8 cellular contexts compared by ENCODE assay signal in genomic region chr3:14434541-14435151, GRCh38. TPM values are rescaled to one million over a fixed set of nuclear protein-coding genes. Genes with fewer than 3 reads are reported as not detected.
DNase-seq lines count a peak whose midpoint lies in the region; ATAC-seq and TF ChIP-seq lines count a peak whose summit lies in the region.

No MANE protein-coding gene starts in this region.

- H3K36me3 ChIP-seq in left lung (no peaks in the 10 kb centered on the region), tibial artery (no peaks in the 10 kb centered on the region), SJCRH30 (no peaks in the 10 kb centered on the region)

- no peaks in the 10 kb centered on the region for H3K9me3 Mint-ChIP-seq in activated T-cell treated with anti-CD3 and anti-CD28 coated beads, Interleukin-2, amount 50 U/mL, for 24 hours
- no peaks in the 10 kb centered on the region for H3K9me3 Mint-ChIP-seq in activated naive CD8-positive, alpha-beta T cell treated with anti-CD3 and anti-CD28 coated beads for 36 hours

- H3K4me1 ChIP-seq in left lung, result peaks cover 71 to 100% of the 10 kb centered on the region in 2 donors
- peaks cover 0 to 56% (median 46%) of the 10 kb centered on the region in 4 donors for H3K4me1 ChIP-seq in tibial artery
- H3K4me1 ChIP-seq in SJCRH30, result peaks cover 32% of the 10 kb centered on the region

- H3K27me3 ChIP-seq in left lung (no peaks in the 10 kb centered on the region), tibial artery (no peaks in the 10 kb centered on the region), SJCRH30 (no peaks in the 10 kb centered on the region)

- H3K36me3 Mint-ChIP-seq in activated T-cell treated with anti-CD3 and anti-CD28 coated beads, Interleukin-2, amount 50 U/mL, for 24 hours (ENCODE audit: low read depth), result peaks cover 56% of the 10 kb centered on the region
- peaks cover 14% of the 10 kb centered on the region for H3K36me3 Mint-ChIP-seq in activated naive CD8-positive, alpha-beta T cell treated with anti-CD3 and anti-CD28 coated beads for 36 hours

- peak overlapping the region; percentile 90 for H3K27ac Mint-ChIP-seq in activated T-cell treated with anti-CD3 and anti-CD28 coated beads, Interleukin-2, amount 50 U/mL, for 24 hours
- H3K27ac Mint-ChIP-seq in activated naive CD8-positive, alpha-beta T cell treated with anti-CD3 and anti-CD28 coated beads for 36 hours, result peak overlapping the region; percentile 60

- peak overlapping the region; percentile 31 for H3K4me3 Mint-ChIP-seq in activated T-cell treated with anti-CD3 and anti-CD28 coated beads, Interleukin-2, amount 50 U/mL, for 24 hours
- H3K4me3 Mint-ChIP-seq in activated naive CD8-positive, alpha-beta T cell treated with anti-CD3 and anti-CD28 coated beads for 36 hours, result no peak overlapping the region

- TF ChIP-seq CTCF in left lung (IDR thresholded peaks at IDR 0.05) (no peak), tibial artery (IDR thresholded peaks at IDR 0.05) (no peak)

- no peaks in the 10 kb centered on the region for H3K9me3 ChIP-seq in left lung
- no peaks in the 10 kb centered on the region for H3K9me3 ChIP-seq in tibial artery
- H3K9me3 ChIP-seq in SJCRH30 (replicated peaks), result no peaks in the 10 kb centered on the region

- no peak for DNase-seq in activated T-cell treated with anti-CD3 and anti-CD28 coated beads, Interleukin-2, amount 50 U/mL, for 24 hours
- no peak for DNase-seq in activated T-cell treated with anti-CD3 and anti-CD28 coated beads, Interleukin-2, amount 50 U/mL, for 1 hour
- DNase-seq in activated naive CD8-positive, alpha-beta T cell treated with anti-CD3 and anti-CD28 coated beads for 36 hours, result no peak
- DNase-seq in left lung (peak; percentile 64 to 88), tibial artery (no peak), SJCRH30 (no peak)

- H3K27ac ChIP-seq in left lung, result peak overlapping the region; percentile 63 to 98
- H3K27ac ChIP-seq in tibial artery, result peak overlapping the region; percentile 36 to 38
- no peak overlapping the region for H3K27ac ChIP-seq in SJCRH30

- H3K4me3 ChIP-seq in left lung (peak overlapping the region in 1 of 2 donors; percentile 2), tibial artery (no peak overlapping the region), SJCRH30 (no peak overlapping the region)

- H3K27me3 Mint-ChIP-seq in activated T-cell treated with anti-CD3 and anti-CD28 coated beads, Interleukin-2, amount 50 U/mL, for 24 hours, result no peaks in the 10 kb centered on the region
- H3K27me3 Mint-ChIP-seq in activated naive CD8-positive, alpha-beta T cell treated with anti-CD3 and anti-CD28 coated beads for 36 hours, result no peaks in the 10 kb centered on the region

- ATAC-seq in left lung (peak; percentile 25), GM21423 (IDR thresholded peaks at IDR 0.05; ENCODE audit: unreplicated experiment) (no peak), GM19397 (IDR thresholded peaks at IDR 0.05; ENCODE audit: unreplicated experiment) (no peak)

- intact Hi-C loops in left lung (cut with DNase I), result no loop called here
- intact Hi-C loops in tibial artery (cut with DNase I; ENCODE audit: low total_unique reads), result no loop called here

- H3K4me1 Mint-ChIP-seq in activated T-cell treated with anti-CD3 and anti-CD28 coated beads, Interleukin-2, amount 50 U/mL, for 24 hours (ENCODE audit: low read depth), result peaks cover 74% of the 10 kb centered on the region
- H3K4me1 Mint-ChIP-seq in activated naive CD8-positive, alpha-beta T cell treated with anti-CD3 and anti-CD28 coated beads for 36 hours, result peaks cover 62% of the 10 kb centered on the region

RNA-seq across cellular contexts. Expression of gene SLC6A6, which starts 32.2 kb away (rescaled TPM):
- 10 to 100 TPM; 38.6 to 38.7 TPM for total RNA-seq in activated naive CD8-positive, alpha-beta T cell treated with anti-CD3 and anti-CD28 coated beads for 36 hours
- total RNA-seq in left lung, result 100 to 1,000 TPM in 1 of 2 donors, 10 to 100 TPM in 1; 32.2 to 134 TPM
- total RNA-seq in SJCRH30 (2014; rRNA removed; shearing (Covaris generic)), result 10.5 and 10.9 TPM in 2 replicates

Comparison
In these comparisons a context has a peak if more than half of its experiments do, and no peak if none do; other contexts are left out.
1. DNase-seq: peak in left lung (2 of 2); none in activated T-cell treated with anti-CD3 and anti-CD28 coated beads, Interleukin-2, amount 50 U/mL, for 24 hours (single experiment), activated T-cell treated with anti-CD3 and anti-CD28 coated beads, Interleukin-2, amount 50 U/mL, for 1 hour (single experiment), activated naive CD8-positive, alpha-beta T cell treated with anti-CD3 and anti-CD28 coated beads for 36 hours (single experiment), tibial artery (0 of 2) and SJCRH30 (0 of 2).